ENCODE assay signal across 35 cellular contexts in the genomic region with DNA sequence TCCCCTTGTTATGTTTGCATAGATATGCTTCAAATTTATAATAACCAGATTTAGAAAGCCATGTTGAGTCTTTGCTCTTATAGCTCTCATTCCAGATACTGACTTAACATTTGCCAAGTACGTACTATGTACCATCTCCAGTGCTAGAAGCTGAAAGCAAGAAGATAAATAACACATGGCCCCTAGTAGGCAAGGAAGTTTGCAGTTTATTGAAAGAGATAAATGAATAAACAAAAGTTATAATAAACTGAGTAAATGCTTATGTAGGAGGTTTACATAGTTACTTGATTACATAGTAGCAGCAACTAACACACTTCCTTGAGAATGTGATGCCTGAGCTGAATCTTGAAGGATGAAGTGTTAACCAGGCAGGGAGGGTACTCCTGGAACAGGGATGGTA.
"Had no signal": no experiment of that assay in that cellular context is flagged by ENCODE, and none has a peak within 500 bp of the region (broad histone marks: within the 10 kb centered on the region; RNA-seq: fewer than 3 reads in every experiment).

No MANE protein-coding gene starts in this region.

- H3K27ac Mint-ChIP-seq: activated B cell treated with CpG ODN at 0.5 μM for 24 hours; activated CD4-positive, alpha-beta memory T cell treated with anti-CD3 and anti-CD28 coated beads for 36 hours; activated CD4-positive, alpha-beta T cell treated with anti-CD3 and anti-CD28 coated beads, Interleukin-2, amount 10 ng/mL, durations not matched to agents 24 days and 14 days; activated CD8-positive, alpha-beta memory T cell treated with anti-CD3 and anti-CD28 coated beads, Interleukin-2, amount 10 ng/mL, durations not matched to agents 7 days and 5 days; activated CD8-positive, alpha-beta T cell treated with anti-CD3 and anti-CD28 coated beads for 36 hours; activated naive CD4-positive, alpha-beta T cell treated with anti-CD3 and anti-CD28 coated beads, Interleukin-2, amount 10 ng/mL, durations not matched to agents 7 days and 5 days; activated naive CD4-positive, alpha-beta T cell treated with anti-CD3 and anti-CD28 coated beads, Interleukin-2, amount 50 U/mL, for 24 hours; activated naive CD8-positive, alpha-beta T cell; activated naive CD8-positive, alpha-beta T cell treated with anti-CD3 and anti-CD28 coated beads, Interleukin-2, amount 10 ng/mL, durations not matched to agents 7 days and 5 days; activated naive CD8-positive, alpha-beta T cell treated with anti-CD3 and anti-CD28 coated beads, Interleukin-2, amount 50 U/mL, for 24 hours; activated T-cell treated with anti-CD3 and anti-CD28 coated beads, Interleukin-2, amount 50 U/mL, for 24 hours; activated T-helper 2 cell treated with anti-CD3 and anti-CD28 coated beads, Interferon-gamma antibody, Interleukin-2, Interleukin-4, amounts not matched to agents 10 μg/mL and 5 μg/mL and 100 μg/mL, durations not matched to agents 14 hours and 24 hours and 36 hours; T-helper 1 cell treated with Interleukin-12 subunit alpha and Interleukin-12 subunit beta and Interleukin-4 antibody, amounts not matched to agents 30 μg/mL and 1 μg/mL, for 36 hours; T-helper 2 cell treated with Interferon-gamma antibody and Interleukin-4, amounts not matched to agents 5 μg/mL and 100 μg/mL, for 36 hours had no signal

- H3K27me3 ChIP-seq: body of pancreas, brain microvascular endothelial cell, breast epithelium had no signal

- DNase-seq: activated B cell treated with CpG ODN at 0.5 μM for 24 hours; activated CD4-positive, alpha-beta memory T cell treated with anti-CD3 and anti-CD28 coated beads for 36 hours; activated CD4-positive, alpha-beta T cell treated with anti-CD3 and anti-CD28 coated beads for 4 hours; activated CD4-positive, alpha-beta T cell treated with anti-CD3 and anti-CD28 coated beads, Interleukin-2, amount 10 ng/mL, durations not matched to agents 24 days and 14 days; activated CD4-positive, alpha-beta T cell treated with anti-CD3 and anti-CD28 coated beads, Interleukin-2, amount 50 U/mL, for 1 hour; activated CD4-positive, alpha-beta T cell treated with anti-CD3 and anti-CD28 coated beads, Interleukin-2, amount 50 U/mL, for 4 hours; activated CD4-positive, CD25-positive, alpha-beta regulatory T cell treated with anti-CD3 and anti-CD28 coated beads, Interleukin-2, amount 50 U/mL, for 72 hours; activated CD8-positive, alpha-beta memory T cell treated with anti-CD3 and anti-CD28 coated beads, Interleukin-2, amount 10 ng/mL, durations not matched to agents 7 days and 5 days; activated CD8-positive, alpha-beta memory T cell treated with anti-CD3 and anti-CD28 coated beads, Interleukin-2, amount 50 U/mL, for 48 hours; activated CD8-positive, alpha-beta T cell treated with anti-CD3 and anti-CD28 coated beads for 36 hours; activated effector memory CD4-positive, alpha-beta T cell treated with Interleukin-2 at 50 U/mL for 16 hours; activated gamma-delta T cell; activated naive CD4-positive, alpha-beta T cell treated with anti-CD3 and anti-CD28 coated beads, Interleukin-2, amount 10 ng/mL, durations not matched to agents 7 days and 5 days; activated naive CD4-positive, alpha-beta T cell treated with Interleukin-2 at 50 U/mL for 16 hours; activated naive CD8-positive, alpha-beta T cell treated with anti-CD3 and anti-CD28 coated beads, Interleukin-2, amount 10 ng/mL, durations not matched to agents 7 days and 5 days; activated naive CD8-positive, alpha-beta T cell treated with anti-CD3 and anti-CD28 coated beads, Interleukin-2, amount 50 U/mL, for 24 hours; activated T-cell treated with anti-CD3 and anti-CD28 coated beads, Interleukin-2, amount 50 U/mL, for 24 hours; activated T-cell treated with anti-CD3 and anti-CD28 coated beads, Interleukin-2, amount 50 U/mL, for 48 hours; amniotic stem cell; aorta; body of pancreas; brain microvascular endothelial cell; central memory CD4-positive, alpha-beta T cell; T-helper 1 cell; T-helper 2 cell; T-helper 9 cell had no signal

- H3K4me1 Mint-ChIP-seq: activated B cell treated with CpG ODN at 0.5 μM for 24 hours; activated CD4-positive, alpha-beta T cell treated with anti-CD3 and anti-CD28 coated beads, Interleukin-2, amount 10 ng/mL, durations not matched to agents 24 days and 14 days; activated CD8-positive, alpha-beta memory T cell treated with anti-CD3 and anti-CD28 coated beads, Interleukin-2, amount 10 ng/mL, durations not matched to agents 7 days and 5 days; activated naive CD4-positive, alpha-beta T cell treated with anti-CD3 and anti-CD28 coated beads, Interleukin-2, amount 10 ng/mL, durations not matched to agents 7 days and 5 days; activated naive CD4-positive, alpha-beta T cell treated with anti-CD3 and anti-CD28 coated beads, Interleukin-2, amount 50 U/mL, for 24 hours; activated naive CD8-positive, alpha-beta T cell treated with anti-CD3 and anti-CD28 coated beads, Interleukin-2, amount 10 ng/mL, durations not matched to agents 7 days and 5 days; activated naive CD8-positive, alpha-beta T cell treated with anti-CD3 and anti-CD28 coated beads, Interleukin-2, amount 50 U/mL, for 24 hours had no signal

- H3K4me3 ChIP-seq: body of pancreas, breast epithelium had no signal

- H3K27me3 Mint-ChIP-seq: activated B cell treated with CpG ODN at 0.5 μM for 24 hours; activated CD4-positive, alpha-beta memory T cell treated with anti-CD3 and anti-CD28 coated beads for 36 hours; activated CD4-positive, alpha-beta T cell treated with anti-CD3 and anti-CD28 coated beads, Interleukin-2, amount 10 ng/mL, durations not matched to agents 24 days and 14 days; activated naive CD4-positive, alpha-beta T cell treated with anti-CD3 and anti-CD28 coated beads, Interleukin-2, amount 10 ng/mL, durations not matched to agents 7 days and 5 days; activated naive CD4-positive, alpha-beta T cell treated with anti-CD3 and anti-CD28 coated beads, Interleukin-2, amount 50 U/mL, for 24 hours; activated naive CD8-positive, alpha-beta T cell treated with anti-CD3 and anti-CD28 coated beads, Interleukin-2, amount 10 ng/mL, durations not matched to agents 7 days and 5 days; activated T-cell treated with anti-CD3 and anti-CD28 coated beads, Interleukin-2, amount 50 U/mL, for 24 hours had no signal

- H3K27ac ChIP-seq: body of pancreas, brain microvascular endothelial cell, breast epithelium, VCaP had no signal

- H3K36me3 Mint-ChIP-seq: activated CD4-positive, alpha-beta memory T cell treated with anti-CD3 and anti-CD28 coated beads for 36 hours; activated CD8-positive, alpha-beta memory T cell treated with anti-CD3 and anti-CD28 coated beads, Interleukin-2, amount 10 ng/mL, durations not matched to agents 7 days and 5 days; activated naive CD4-positive, alpha-beta T cell treated with anti-CD3 and anti-CD28 coated beads, Interleukin-2, amount 10 ng/mL, durations not matched to agents 7 days and 5 days; activated naive CD4-positive, alpha-beta T cell treated with anti-CD3 and anti-CD28 coated beads, Interleukin-2, amount 50 U/mL, for 24 hours; activated naive CD8-positive, alpha-beta T cell; activated naive CD8-positive, alpha-beta T cell treated with anti-CD3 and anti-CD28 coated beads, Interleukin-2, amount 10 ng/mL, durations not matched to agents 7 days and 5 days had no signal

- H3K4me3 Mint-ChIP-seq: activated B cell treated with CpG ODN at 0.5 μM for 24 hours; activated CD4-positive, alpha-beta memory T cell treated with anti-CD3 and anti-CD28 coated beads for 36 hours; activated CD4-positive, alpha-beta T cell treated with anti-CD3 and anti-CD28 coated beads, Interleukin-2, amount 10 ng/mL, durations not matched to agents 24 days and 14 days; activated CD8-positive, alpha-beta memory T cell treated with anti-CD3 and anti-CD28 coated beads, Interleukin-2, amount 10 ng/mL, durations not matched to agents 7 days and 5 days; activated CD8-positive, alpha-beta T cell treated with anti-CD3 and anti-CD28 coated beads for 36 hours; activated naive CD4-positive, alpha-beta T cell treated with anti-CD3 and anti-CD28 coated beads, Interleukin-2, amount 10 ng/mL, durations not matched to agents 7 days and 5 days; activated naive CD4-positive, alpha-beta T cell treated with anti-CD3 and anti-CD28 coated beads, Interleukin-2, amount 50 U/mL, for 24 hours; activated naive CD8-positive, alpha-beta T cell; activated naive CD8-positive, alpha-beta T cell treated with anti-CD3 and anti-CD28 coated beads, Interleukin-2, amount 10 ng/mL, durations not matched to agents 7 days and 5 days; activated naive CD8-positive, alpha-beta T cell treated with anti-CD3 and anti-CD28 coated beads, Interleukin-2, amount 50 U/mL, for 24 hours; activated T-cell treated with anti-CD3 and anti-CD28 coated beads, Interleukin-2, amount 50 U/mL, for 24 hours; T-helper 1 cell treated with Interleukin-12 subunit alpha and Interleukin-12 subunit beta and Interleukin-4 antibody, amounts not matched to agents 30 μg/mL and 1 μg/mL, for 36 hours; T-helper 2 cell treated with Interferon-gamma antibody and Interleukin-4, amounts not matched to agents 5 μg/mL and 100 μg/mL, for 36 hours had no signal

- H3K4me1 ChIP-seq: body of pancreas, breast epithelium had no signal

- H3K9me3 ChIP-seq: body of pancreas, breast epithelium had no signal

- H3K9me3 Mint-ChIP-seq: activated CD4-positive, alpha-beta memory T cell treated with anti-CD3 and anti-CD28 coated beads for 36 hours; activated CD4-positive, alpha-beta T cell treated with anti-CD3 and anti-CD28 coated beads, Interleukin-2, amount 10 ng/mL, durations not matched to agents 24 days and 14 days; activated CD8-positive, alpha-beta T cell treated with anti-CD3 and anti-CD28 coated beads for 36 hours; activated naive CD4-positive, alpha-beta T cell treated with anti-CD3 and anti-CD28 coated beads, Interleukin-2, amount 10 ng/mL, durations not matched to agents 7 days and 5 days; activated naive CD4-positive, alpha-beta T cell treated with anti-CD3 and anti-CD28 coated beads, Interleukin-2, amount 50 U/mL, for 24 hours; activated naive CD8-positive, alpha-beta T cell treated with anti-CD3 and anti-CD28 coated beads, Interleukin-2, amount 10 ng/mL, durations not matched to agents 7 days and 5 days; activated naive CD8-positive, alpha-beta T cell treated with anti-CD3 and anti-CD28 coated beads, Interleukin-2, amount 50 U/mL, for 24 hours; activated T-cell treated with anti-CD3 and anti-CD28 coated beads, Interleukin-2, amount 50 U/mL, for 24 hours; activated T-helper 2 cell treated with anti-CD3 and anti-CD28 coated beads, Interferon-gamma antibody, Interleukin-2, Interleukin-4, amounts not matched to agents 10 μg/mL and 5 μg/mL and 100 μg/mL, durations not matched to agents 14 hours and 24 hours and 36 hours; T-helper 1 cell treated with Interleukin-12 subunit alpha and Interleukin-12 subunit beta and Interleukin-4 antibody, amounts not matched to agents 30 μg/mL and 1 μg/mL, for 36 hours; T-helper 2 cell treated with Interferon-gamma antibody and Interleukin-4, amounts not matched to agents 5 μg/mL and 100 μg/mL, for 36 hours had no signal

- ATAC-seq: activated CD8-positive, alpha-beta memory T cell treated with anti-CD3 and anti-CD28 coated beads, Interleukin-2, amount 10 ng/mL, durations not matched to agents 7 days and 5 days; activated CD8-positive, alpha-beta T cell treated with anti-CD3 and anti-CD28 coated beads for 36 hours; activated naive CD8-positive, alpha-beta T cell treated with anti-CD3 and anti-CD28 coated beads, Interleukin-2, amount 50 U/mL, for 24 hours; body of pancreas had no signal

- H3K36me3 ChIP-seq: brain microvascular endothelial cell, breast epithelium had no signal

- FAIRE-seq: astrocyte, TTC549 had no signal
